ENCODE assay signal across 1 cellular context in the genomic region with DNA sequence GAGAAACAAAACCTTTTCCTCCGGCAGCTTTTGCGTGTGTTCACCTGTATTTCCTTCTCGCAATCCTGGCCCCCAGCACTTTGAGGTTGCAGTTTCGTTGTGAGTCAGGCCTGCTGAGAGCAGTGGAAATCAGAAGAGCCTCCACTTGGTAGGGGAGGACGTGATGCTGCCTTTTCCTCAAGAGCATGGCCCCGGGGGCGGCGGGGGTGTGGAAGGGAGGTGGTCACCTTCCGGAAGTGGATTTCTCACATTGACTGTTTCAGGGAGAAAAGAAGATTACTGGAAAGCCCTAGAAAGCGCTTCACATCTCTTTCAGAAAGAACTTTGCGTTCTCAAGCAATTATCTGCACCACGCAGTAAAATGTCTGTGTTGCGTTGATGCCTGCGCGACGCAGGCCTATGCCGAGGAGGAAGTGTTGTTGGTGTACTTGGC.
TF ChIP-seq lines count a peak whose summit lies in the region.

No MANE protein-coding gene starts in this region.

TF ChIP-seq in HepG2, 621 proteins besides CTCF, POLR2A, EP300 and RAD21:
- TF ChIP-seq, protein P1, sequence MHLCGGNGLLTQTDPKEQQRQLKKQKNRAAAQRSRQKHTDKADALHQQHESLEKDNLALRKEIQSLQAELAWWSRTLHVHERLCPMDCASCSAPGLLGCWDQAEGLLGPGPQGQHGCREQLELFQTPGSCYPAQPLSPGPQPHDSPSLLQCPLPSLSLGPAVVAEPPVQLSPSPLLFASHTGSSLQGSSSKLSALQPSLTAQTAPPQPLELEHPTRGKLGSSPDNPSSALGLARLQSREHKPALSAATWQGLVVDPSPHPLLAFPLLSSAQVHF (CRISPR knock-in tag; IDR thresholded peaks at IDR 0.05), result no peak
- TF ChIP-seq, protein P2, sequence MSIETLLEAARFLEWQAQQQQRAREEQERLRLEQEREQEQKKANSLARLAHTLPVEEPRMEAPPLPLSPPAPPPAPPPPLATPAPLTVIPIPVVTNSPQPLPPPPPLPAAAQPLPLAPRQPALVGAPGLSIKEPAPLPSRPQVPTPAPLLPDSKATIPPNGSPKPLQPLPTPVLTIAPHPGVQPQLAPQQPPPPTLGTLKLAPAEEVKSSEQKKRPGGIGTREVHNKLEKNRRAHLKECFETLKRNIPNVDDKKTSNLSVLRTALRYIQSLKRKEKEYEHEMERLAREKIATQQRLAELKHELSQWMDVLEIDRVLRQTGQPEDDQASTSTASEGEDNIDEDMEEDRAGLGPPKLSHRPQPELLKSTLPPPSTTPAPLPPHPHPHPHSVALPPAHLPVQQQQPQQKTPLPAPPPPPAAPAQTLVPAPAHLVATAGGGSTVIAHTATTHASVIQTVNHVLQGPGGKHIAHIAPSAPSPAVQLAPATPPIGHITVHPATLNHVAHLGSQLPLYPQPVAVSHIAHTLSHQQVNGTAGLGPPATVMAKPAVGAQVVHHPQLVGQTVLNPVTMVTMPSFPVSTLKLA (IDR thresholded peaks at IDR 0.05), result no peak
- TF ChIP-seq ZNF562 (CRISPR knock-in tag; IDR thresholded peaks at IDR 0.05; ENCODE audit: borderline replicate concordance), result no peak
